ENCODE assay signal across 9 cellular contexts in genomic region chr12:75623631-75624118, GRCh38.
DNase-seq lines count a peak whose midpoint lies in the region; ATAC-seq and TF ChIP-seq lines count a peak whose summit lies in the region.
"Had no signal": no experiment of that assay in that cellular context is flagged by ENCODE, and none has a peak within 500 bp of the region (broad histone marks: within the 10 kb centered on the region; RNA-seq: fewer than 3 reads in every experiment).

No MANE protein-coding gene starts in this region.

- peaks cover 35% of the 10 kb centered on the region for H3K4me1 Mint-ChIP-seq in Calu3 (ENCODE audit: low read depth, unreplicated experiment)
- H3K4me1 Mint-ChIP-seq in endodermal cell = peaks cover 7% of the 10 kb centered on the region
- H3K4me1 Mint-ChIP-seq in activated CD4-positive, alpha-beta memory T cell treated with anti-CD3 and anti-CD28 coated beads, Interleukin-2, amount 10 ng/mL, durations not matched to agents 7 days and 5 days = peaks cover 15% of the 10 kb centered on the region
- H3K4me1 Mint-ChIP-seq: activated T-helper 17 cell treated with anti-CD3 and anti-CD28 coated beads, Interleukin-2, amount 50 U/mL, for 72 hours had no signal

- CTCF ChIA-PET in Calu3 (lab: Charles Lee) = interaction anchor here (0.5 to 1.3 kb wide), 6 partner anchors 17 to 1057 kb away, joined by 3 to 5 read pairs (median 4); partner anchors contain the start of gene PHLDA1
- CTCF ChIA-PET in activated CD4-positive, alpha-beta memory T cell treated with anti-CD3 and anti-CD28 coated beads, Interleukin-2, amount 10 ng/mL, durations not matched to agents 7 days and 5 days (lab: Charles Lee) = interaction anchor here (0.9 to 1.1 kb wide), 2 partner anchors 18 to 289 kb away, joined by 3 read pairs; partner anchors contain the start of gene GLIPR1L1

- no peak for ATAC-seq in GM21515 (IDR thresholded peaks at IDR 0.05; ENCODE audit: unreplicated experiment)
- ATAC-seq: activated T-helper 17 cell treated with anti-CD3 and anti-CD28 coated beads, Interleukin-2, amount 50 U/mL, for 72 hours had no signal

- H3K27me3 Mint-ChIP-seq in Calu3 (ENCODE audit: unreplicated experiment) (no peaks in the 10 kb centered on the region), endodermal cell (ENCODE audit: insufficient read depth) (no peaks in the 10 kb centered on the region)
- H3K27me3 Mint-ChIP-seq in activated CD4-positive, alpha-beta memory T cell treated with anti-CD3 and anti-CD28 coated beads, Interleukin-2, amount 10 ng/mL, durations not matched to agents 7 days and 5 days = peaks cover 5% of the 10 kb centered on the region
- H3K27me3 Mint-ChIP-seq: activated T-helper 17 cell treated with anti-CD3 and anti-CD28 coated beads, Interleukin-2, amount 50 U/mL, for 72 hours had no signal

- H3K9me3 Mint-ChIP-seq in Calu3 (ENCODE audit: low read depth, unreplicated experiment) = no peaks in the 10 kb centered on the region
- peaks cover 2% of the 10 kb centered on the region for H3K9me3 Mint-ChIP-seq in endodermal cell
- H3K9me3 Mint-ChIP-seq in activated CD4-positive, alpha-beta memory T cell treated with anti-CD3 and anti-CD28 coated beads, Interleukin-2, amount 10 ng/mL, durations not matched to agents 7 days and 5 days = peaks cover 3% of the 10 kb centered on the region
- H3K9me3 Mint-ChIP-seq: activated T-helper 17 cell treated with anti-CD3 and anti-CD28 coated beads, Interleukin-2, amount 50 U/mL, for 72 hours had no signal

- POLR2A ChIA-PET in activated CD4-positive, alpha-beta memory T cell treated with anti-CD3 and anti-CD28 coated beads, Interleukin-2, amount 10 ng/mL, durations not matched to agents 7 days and 5 days (lab: Charles Lee) = interaction anchor here (1.1 kb wide), 1 partner anchor 18 kb away, joined by 3 read pairs; no protein-coding TSS in a partner anchor

- no peaks in the 10 kb centered on the region for H3K4me1 ChIP-seq in endodermal cell (ENCODE audit: control insufficient read depth, insufficient read depth, low read length)

- H3K36me3 Mint-ChIP-seq in Calu3 (ENCODE audit: insufficient read depth, unreplicated experiment) (no peaks in the 10 kb centered on the region), endodermal cell (ENCODE audit: low read depth) (no peaks in the 10 kb centered on the region)
- peaks cover 3% of the 10 kb centered on the region for H3K36me3 Mint-ChIP-seq in activated CD4-positive, alpha-beta memory T cell treated with anti-CD3 and anti-CD28 coated beads, Interleukin-2, amount 10 ng/mL, durations not matched to agents 7 days and 5 days (ENCODE audit: low read depth)

- no peak overlapping the region for H3K27ac ChIP-seq in endodermal cell (ENCODE audit: low read depth, low read length)

- no peaks in the 10 kb centered on the region for H3K36me3 ChIP-seq in endodermal cell (ENCODE audit: control insufficient read depth, insufficient read depth, low read length)

- TF ChIP-seq CTCF in Calu3 (IDR thresholded peaks at IDR 0.05; ENCODE audit: unreplicated experiment) = peak; percentile 27
- TF ChIP-seq CTCF in endodermal cell (conservative IDR thresholded peaks at IDR 0.05) = peak; percentile 70

- no peaks in the 10 kb centered on the region for H3K9me3 ChIP-seq in endodermal cell (ENCODE audit: control insufficient read depth, low read length)

- H3K4me3 Mint-ChIP-seq in Calu3 (ENCODE audit: low read depth, unreplicated experiment) (no peak overlapping the region), endodermal cell (no peak overlapping the region)
- no peak overlapping the region for H3K4me3 Mint-ChIP-seq in activated CD4-positive, alpha-beta memory T cell treated with anti-CD3 and anti-CD28 coated beads, Interleukin-2, amount 10 ng/mL, durations not matched to agents 7 days and 5 days
- H3K4me3 Mint-ChIP-seq: activated T-helper 17 cell treated with anti-CD3 and anti-CD28 coated beads, Interleukin-2, amount 50 U/mL, for 72 hours had no signal

- peak overlapping the region; percentile 89 for H3K27ac Mint-ChIP-seq in Calu3 (ENCODE audit: unreplicated experiment)
- peak overlapping the region; percentile 77 for H3K27ac Mint-ChIP-seq in endodermal cell
- no peak overlapping the region for H3K27ac Mint-ChIP-seq in activated CD4-positive, alpha-beta memory T cell treated with anti-CD3 and anti-CD28 coated beads, Interleukin-2, amount 10 ng/mL, durations not matched to agents 7 days and 5 days
- H3K27ac Mint-ChIP-seq: activated T-helper 17 cell treated with anti-CD3 and anti-CD28 coated beads, Interleukin-2, amount 50 U/mL, for 72 hours had no signal

- DNase-seq in Calu3 = peak; percentile 40
- peak; percentile 89 for DNase-seq in M059J (ENCODE audit: low read depth)
- peak; percentile 76 for DNase-seq in endodermal cell
- DNase-seq in lung microvascular endothelial cell (ENCODE audit: low read depth in 2 of 2) = peak; percentile 23 to 89
- DNase-seq in activated CD4-positive, alpha-beta memory T cell treated with anti-CD3 and anti-CD28 coated beads, Interleukin-2, amount 10 ng/mL, durations not matched to agents 7 days and 5 days = no peak
- no peak for DNase-seq in activated CD4-positive, alpha-beta T cell treated with anti-CD3 and anti-CD28 coated beads, Interleukin-2, amount 50 U/mL, for 1 hour
- no peak for DNase-seq in superior temporal gyrus (ENCODE audit: extremely low spot score)

- intact Hi-C loops in Calu3 (cut with micrococcal nuclease; ENCODE audit: unreplicated experiment) = loop anchor here (2.0 kb wide), 1 partner anchor 413 kb away; no protein-coding TSS in a partner anchor

- no peaks in the 10 kb centered on the region for H3K27me3 ChIP-seq in endodermal cell (ENCODE audit: control insufficient read depth, insufficient read depth, low read length, poor library complexity, severe bottlenecking)

- BruUV-seq in Calu3 (replicated peaks; lab: Mats Ljungman, UMichigan) = no TSS peak

- H3K4me3 ChIP-seq in endodermal cell (ENCODE audit: low read length) = no peak overlapping the region

- no peak overlapping the region for H3K9ac ChIP-seq in endodermal cell (ENCODE audit: extremely low read depth, low read length, poor library complexity, severe bottlenecking)

- 75% methylated on average over 2 of the region's 2 CpGs; no CpG with 5 or more reads in 1 of the 2 experiments for WGBS in endodermal cell (ENCODE audit: insufficient coverage in 1 of 2, insufficient read length in 1 of 2), 2 experiments

Comparison
In these comparisons a context has a peak if more than half of its experiments do, and no peak if none do; other contexts are left out.
1. DNase-seq: peak in Calu3 (single experiment), M059J (single experiment), endodermal cell (single experiment) and lung microvascular endothelial cell (2 of 2); none in activated CD4-positive, alpha-beta memory T cell treated with anti-CD3 and anti-CD28 coated beads, Interleukin-2, amount 10 ng/mL, durations not matched to agents 7 days and 5 days (single experiment), activated CD4-positive, alpha-beta T cell treated with anti-CD3 and anti-CD28 coated beads, Interleukin-2, amount 50 U/mL, for 1 hour (single experiment) and superior temporal gyrus (single experiment).